In the genomic region with DNA sequence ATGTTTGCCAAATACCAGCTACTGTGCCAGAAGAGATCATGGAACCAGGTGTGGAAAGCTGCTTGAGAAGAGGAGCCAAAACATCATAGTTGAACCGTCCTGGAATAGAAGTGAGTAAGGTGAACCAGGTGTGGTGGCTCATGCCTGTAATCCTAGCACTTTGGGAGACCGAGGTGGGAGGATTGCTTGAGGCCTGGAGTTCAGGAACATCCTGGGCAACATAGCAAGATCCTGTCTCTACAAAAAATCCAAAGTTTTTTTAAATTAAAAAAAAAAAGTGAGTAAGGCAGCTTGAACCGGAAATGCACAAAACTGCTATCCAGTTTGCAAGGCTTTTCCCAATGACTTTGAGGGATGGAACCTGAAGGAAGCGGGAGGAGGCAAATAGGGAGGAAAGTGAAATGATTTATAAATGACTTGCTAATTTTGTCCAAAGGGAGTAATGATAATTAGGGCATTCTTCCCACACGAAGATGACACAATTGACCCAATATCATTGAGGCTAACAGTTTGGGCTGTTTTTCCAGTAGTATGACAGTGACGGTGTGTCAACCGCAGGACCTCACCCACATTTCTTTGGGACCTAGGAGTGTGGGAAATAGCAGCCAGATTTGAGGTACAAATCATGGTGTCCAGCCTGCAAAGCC, we compare ENCODE assay signal across 1 cellular context.
TF ChIP-seq lines count a peak whose summit lies in the region.

No MANE protein-coding gene starts in this region.

TF ChIP-seq in H1, 55 proteins besides CTCF, POLR2A, EP300 and RAD21:
- no peak for TF ChIP-seq GTF2F1 (IDR thresholded peaks at IDR 0.05; ENCODE audit: borderline replicate concordance, low read depth, low read length)
